ENCODE assay signal across 9 cellular contexts in the genomic region with DNA sequence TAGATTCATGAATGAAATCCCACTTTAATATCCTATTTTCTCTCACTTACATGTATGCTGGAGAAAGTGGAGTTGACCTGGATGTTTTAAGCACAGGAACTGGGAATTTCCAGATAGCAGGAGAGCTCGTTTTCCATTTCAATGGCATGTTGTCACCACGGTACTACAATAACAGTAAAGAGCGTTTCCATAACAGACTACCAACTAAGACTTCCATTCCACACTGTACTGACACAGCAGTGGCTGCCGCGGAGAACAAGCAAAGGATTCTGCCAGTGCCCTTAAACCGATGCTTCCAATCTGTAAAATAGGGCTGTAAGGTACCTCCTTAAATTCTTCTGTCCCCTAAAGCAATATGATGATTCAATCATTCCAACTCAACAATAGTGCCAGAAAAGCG.
DNase-seq lines count a peak whose midpoint lies in the region; ATAC-seq and TF ChIP-seq lines count a peak whose summit lies in the region.
"Had no signal": no experiment of that assay in that cellular context is flagged by ENCODE, and none has a peak within 500 bp of the region (broad histone marks: within the 10 kb centered on the region; RNA-seq: fewer than 3 reads in every experiment).

No MANE protein-coding gene starts in this region.

- DNase-seq in A673 (ENCODE audit: low spot score) = peak; percentile 52
- DNase-seq in mammary epithelial cell = peak; percentile 60
- peak; percentile 33 for DNase-seq in iPS-NIHi7 (ENCODE audit: extremely low spot score)
- DNase-seq in activated CD8-positive, alpha-beta memory T cell treated with anti-CD3 and anti-CD28 coated beads, Interleukin-2, amount 50 U/mL, for 4 hours = no peak
- DNase-seq: stimulated activated CD4-positive, alpha-beta T cell treated with anti-CD3 and anti-CD28 coated beads, Interleukin-4, amount 100 ng/mL, for 1 hour had no signal

- 16% methylated on average over 7 of the region's 7 CpGs for WGBS in mammary epithelial cell (ENCODE audit: low coverage, missing lambda C conversion rate)

- POLR2A ChIA-PET in A673 (lab: Charles Lee; ENCODE audit: low non-redundant PET) = no interaction called here

- H3K4me2 ChIP-seq in mammary epithelial cell (ENCODE audit: insufficient read depth, low read depth, low read length) = peak overlapping the region; percentile 55

- H3K9me3 ChIP-seq in A673 (ENCODE audit: low read depth, low read length, poor library complexity, severe bottlenecking) (no peaks in the 10 kb centered on the region), mammary epithelial cell (replicated peaks; ENCODE audit: insufficient read depth, low read length) (no peaks in the 10 kb centered on the region)

- intact Hi-C loops in A673 (cut with micrococcal nuclease; ENCODE audit: unreplicated experiment) (no loop called here), mammary epithelial cell (cut with micrococcal nuclease) (no loop called here)

- peak overlapping the region; percentile 44 for H3K4me3 ChIP-seq in A673 (ENCODE audit: low read depth, low read length, poor library complexity, severe bottlenecking)
- peak overlapping the region in 2 of 3 experiments; percentile 13 to 30 for H3K4me3 ChIP-seq in mammary epithelial cell (replicated peaks in 1 of 3; ENCODE audit: insufficient read depth in 1 of 3, low read depth in 2 of 3, low read length in 3 of 3)

- no peaks in the 10 kb centered on the region for H3K27me3 ChIP-seq in A673 (replicated peaks; ENCODE audit: insufficient read depth, low read depth, low read length, poor library complexity)
- H3K27me3 ChIP-seq in mammary epithelial cell (ENCODE audit: insufficient read depth, low read length) = no peaks in the 10 kb centered on the region

- H3K36me3 ChIP-seq in A673 (ENCODE audit: insufficient read depth, low read length, poor library complexity, severe bottlenecking) (no peaks in the 10 kb centered on the region), mammary epithelial cell (ENCODE audit: insufficient read depth, low read length) (no peaks in the 10 kb centered on the region)

- H3K4me1 ChIP-seq in A673 (ENCODE audit: insufficient read depth, low read length, poor library complexity, severe bottlenecking) (peaks cover 18% of the 10 kb centered on the region), mammary epithelial cell (ENCODE audit: insufficient read depth, low read length) (peaks cover 5% of the 10 kb centered on the region)

- peak overlapping the region; percentile 18 for H2AFZ ChIP-seq in mammary epithelial cell (ENCODE audit: low read depth, low read length)

- no peak for TF ChIP-seq CTCF in A673 (conservative IDR thresholded peaks at IDR 0.05; ENCODE audit: low read depth, low read length)
- TF ChIP-seq CTCF in mammary epithelial cell (conservative IDR thresholded peaks at IDR 0.05 in 1 of 2, IDR thresholded peaks at IDR 0.05 in 1 of 2; ENCODE audit: extremely low read depth in 1 of 2, insufficient read depth in 1 of 2, low read depth in 1 of 2, low read length in 2 of 2) = no peak

- no peaks in the 10 kb centered on the region for H3K79me2 ChIP-seq in mammary epithelial cell (ENCODE audit: insufficient read depth, low read length)

- BruUV-seq in A673 (replicated peaks; lab: Mats Ljungman, UMichigan) (no TSS peak), mammary epithelial cell (replicated peaks; lab: Mats Ljungman, UMichigan) (no TSS peak)

- CTCF ChIA-PET in A673 (lab: Charles Lee) = no interaction called here
- CTCF ChIA-PET in mammary epithelial cell (lab: Charles Lee; ENCODE audit: low non-redundant PET) = no interaction called here

- dilution Hi-C loops in mammary epithelial cell (cut with HindIII; ENCODE audit: low sequenced_read_pairs) = no loop called here

- H3K9ac ChIP-seq in mammary epithelial cell (ENCODE audit: insufficient read depth, low read length) = peak overlapping the region; percentile 26

- ATAC-seq in HG02852 (IDR thresholded peaks at IDR 0.05; ENCODE audit: unreplicated experiment) (peak; percentile 22), GM21528 (IDR thresholded peaks at IDR 0.05; ENCODE audit: low FRiP score, unreplicated experiment) (no peak), HG03045 (IDR thresholded peaks at IDR 0.05; ENCODE audit: unreplicated experiment) (no peak), HG02678 (IDR thresholded peaks at IDR 0.05; ENCODE audit: unreplicated experiment) (no peak)

- H3K27ac ChIP-seq in A673 (ENCODE audit: low read depth, low read length, poor library complexity, severe bottlenecking) (peak overlapping the region; percentile 51), mammary epithelial cell (ENCODE audit: insufficient read depth, low read depth, low read length) (peak overlapping the region; percentile 25)

- in situ Hi-C loops in mammary epithelial cell (cut with MboI; ENCODE audit: low sequenced_read_pairs in 2 of 2) = no loop called here

- no peaks in the 10 kb centered on the region for H4K20me1 ChIP-seq in mammary epithelial cell (ENCODE audit: insufficient read depth, low read length)
